Comparison of ENCODE assay signal across 29 cellular contexts in genomic region chr9:129289883-129290282, GRCh38.
DNase-seq lines count a peak whose midpoint lies in the region; ATAC-seq, FAIRE-seq and TF ChIP-seq lines count a peak whose summit lies in the region.
"Had no signal": no experiment of that assay in that cellular context is flagged by ENCODE, and none has a peak within 500 bp of the region (broad histone marks: within the 10 kb centered on the region; RNA-seq: fewer than 3 reads in every experiment).

No MANE protein-coding gene starts in this region.

- H3K27me3 ChIP-seq in right lobe of liver: no peaks in the 10 kb centered on the region
- peaks cover 4 to 40% of the 10 kb centered on the region in 2 experiments for H3K27me3 ChIP-seq in HepG2 (ENCODE audit: control insufficient read depth in 1 of 2, insufficient read depth in 2 of 2, low read length in 2 of 2)
- H3K27me3 ChIP-seq in neural progenitor cell: no peaks in the 10 kb centered on the region
- H3K27me3 ChIP-seq: BE2C, dorsolateral prefrontal cortex, gastrocnemius medialis, tibial nerve had no signal

- intact Hi-C loops in right lobe of liver (cut with DNase I) (no loop called here), HepG2 (cut with micrococcal nuclease; ENCODE audit: unreplicated experiment) (no loop called here)

- H3K4me3 ChIP-seq in right lobe of liver (no peak overlapping the region), HepG2 (replicated peaks in 1 of 3; ENCODE audit: insufficient read depth in 1 of 3, low read depth in 2 of 3, low read length in 3 of 3) (no peak overlapping the region), neural progenitor cell (no peak overlapping the region)
- H3K4me3 ChIP-seq: dorsolateral prefrontal cortex, gastrocnemius medialis, tibial nerve had no signal

- H4K20me1 ChIP-seq in HepG2 (ENCODE audit: insufficient read depth, low read length) (no peaks in the 10 kb centered on the region), neural progenitor cell (ENCODE audit: low read depth) (no peaks in the 10 kb centered on the region)

- H3K27ac ChIP-seq in right lobe of liver: no peak overlapping the region
- no peak overlapping the region for H3K27ac ChIP-seq in HepG2 (ENCODE audit: extremely low read length, insufficient read depth, low read length)
- no peak overlapping the region for H3K27ac ChIP-seq in neural progenitor cell
- H3K27ac ChIP-seq: 22Rv1, dorsolateral prefrontal cortex, gastrocnemius medialis, tibial nerve had no signal

- TF ChIP-seq CTCF in right lobe of liver (IDR thresholded peaks at IDR 0.05) (no peak), HepG2 (CRISPR knock-in tag; IDR thresholded peaks at IDR 0.05) (no peak), neural progenitor cell (IDR thresholded peaks at IDR 0.05) (no peak), WTC11 (IDR thresholded peaks at IDR 0.05) (no peak)

- H3F3A ChIP-seq in neural progenitor cell (ENCODE audit: low read depth): peaks cover 16% of the 10 kb centered on the region

- CTCF ChIA-PET in HepG2 (lab: Yijun Ruan, JAX; ENCODE audit: low intra/inter-chr PET ratio, low total read pairs): no interaction called here
- CTCF ChIA-PET in WTC11 (lab: Charles Lee): no interaction called here

- H3K4me3 Mint-ChIP-seq in neural progenitor cell (peak overlapping the region; percentile 62), WTC11 (no peak overlapping the region)
- H3K4me3 Mint-ChIP-seq: memory B cell; stimulated activated naive CD8-positive, alpha-beta T cell treated with anti-CD3 and anti-CD28 coated beads, Interleukin-15, Interleukin-2, amounts not matched to agents 100 ng/mL and 50 ng/mL, for 24 hours; T-helper 2 cell treated with Interferon-gamma antibody and Interleukin-4, amounts not matched to agents 5 μg/mL and 100 μg/mL, for 36 hours had no signal

- WGBS in right lobe of liver (ENCODE audit: insufficient coverage, low coverage, low lambda C conversion rate, missing lambda C conversion rate): 62% methylated on average over 3 of the region's 3 CpGs
- WGBS in HepG2 (ENCODE audit: low lambda C conversion rate): 18% methylated on average over 3 of the region's 3 CpGs

- no peak for ATAC-seq in right lobe of liver
- no peak for ATAC-seq in HepG2
- no peak for ATAC-seq in WTC11
- no peak for ATAC-seq in GM18519 (IDR thresholded peaks at IDR 0.05; ENCODE audit: low FRiP score, unreplicated experiment)
- ATAC-seq: gastrocnemius medialis, HCT116, SK-N-SH treated with all-trans-retinoic acid at 6 μM for 48 hours had no signal

- TF ChIP-seq EP300 in HepG2 (IDR thresholded peaks at IDR 0.05; ENCODE audit: low read depth in 2 of 2, low read length in 2 of 2): no peak
- TF ChIP-seq EP300 in HepG2 (CRISPR knock-in tag; IDR thresholded peaks at IDR 0.05; ENCODE audit: borderline replicate concordance): no peak

- H3K9me3 Mint-ChIP-seq in neural progenitor cell (peaks cover 9% of the 10 kb centered on the region), WTC11 (0 out of 2 replicates have a peak, but pooled peaks cover 5% of the 10 kb centered on the region)
- H3K9me3 Mint-ChIP-seq: memory B cell; stimulated activated naive CD8-positive, alpha-beta T cell treated with anti-CD3 and anti-CD28 coated beads, Interleukin-15, Interleukin-2, amounts not matched to agents 100 ng/mL and 50 ng/mL, for 24 hours; T-helper 2 cell treated with Interferon-gamma antibody and Interleukin-4, amounts not matched to agents 5 μg/mL and 100 μg/mL, for 36 hours had no signal

- no peak overlapping the region for H3K4me2 ChIP-seq in HepG2 (ENCODE audit: low read depth, low read length)
- H3K4me2 ChIP-seq in neural progenitor cell: no peak overlapping the region

- DNase-seq in NCI-H1417 (lab: John Stamatoyannopoulos, UW) (peak in 2 of 3 experiments; percentile 77 to 91), NCI-H1417 treated with DMSO at 0.1 percent for 48 hours (lab: John Stamatoyannopoulos, UW) (no peak), right lobe of liver (peak in 2 of 3 donors; percentile 17 to 24), HepG2 (ENCODE audit: low spot score) (no peak), neural progenitor cell (ENCODE audit: low spot score) (no peak), WTC11 (ENCODE audit: low spot score) (no peak), NCI-H128 (lab: John Stamatoyannopoulos, UW; ENCODE audit: unreplicated experiment) (no peak)
- DNase-seq: amniotic stem cell; BE2C; COR-L47; erythroblast; kidney glomerular epithelial cell; NCI-H2029; NCI-H446; RPMI8226; small intestine; stimulated activated CD4-positive, alpha-beta T cell treated with anti-CD3 and anti-CD28 coated beads, Interleukin-2, amount 100 ng/mL, for 48 hours had no signal

- H2AFZ ChIP-seq in HepG2 (ENCODE audit: low read length) (no peak overlapping the region), neural progenitor cell (replicated peaks) (no peak overlapping the region)

- H3K36me3 Mint-ChIP-seq in neural progenitor cell (no peaks in the 10 kb centered on the region), WTC11 (no peaks in the 10 kb centered on the region)
- H3K36me3 Mint-ChIP-seq: memory B cell had no signal

- FAIRE-seq in HepG2 (lab: Jason Lieb, UNC): no peak
- FAIRE-seq: bronchial epithelial cell, HTR-8/SVneo, small intestine had no signal

- H3K9ac ChIP-seq in HepG2 (ENCODE audit: insufficient read depth, low read depth, low read length) (no peak overlapping the region), neural progenitor cell (no peak overlapping the region)

- H3K36me3 ChIP-seq in right lobe of liver (no peaks in the 10 kb centered on the region), HepG2 (replicated peaks in 1 of 2; ENCODE audit: control insufficient read depth in 1 of 2, insufficient read depth in 2 of 2, low read length in 2 of 2) (no peaks in the 10 kb centered on the region), neural progenitor cell (no peaks in the 10 kb centered on the region)
- H3K36me3 ChIP-seq: BE2C, gastrocnemius medialis, tibial nerve had no signal

- no peak for TF ChIP-seq RAD21 in HepG2 (CRISPR knock-in tag; IDR thresholded peaks at IDR 0.05)

- peak overlapping the region; percentile 95 for H3K27ac Mint-ChIP-seq in neural progenitor cell
- no peak overlapping the region for H3K27ac Mint-ChIP-seq in WTC11
- H3K27ac Mint-ChIP-seq: memory B cell; stimulated activated naive CD8-positive, alpha-beta T cell treated with anti-CD3 and anti-CD28 coated beads, Interleukin-15, Interleukin-2, amounts not matched to agents 100 ng/mL and 50 ng/mL, for 24 hours; T-helper 2 cell treated with Interferon-gamma antibody and Interleukin-4, amounts not matched to agents 5 μg/mL and 100 μg/mL, for 36 hours had no signal

- POLR2A ChIA-PET in HepG2 (lab: Yijun Ruan, JAX) (no interaction called here), WTC11 (lab: Charles Lee) (no interaction called here)

- in situ Hi-C loops in HepG2 (cut with HindIII; ENCODE audit: extremely low pct_ligation_motif_present, low pct_unique_long_range_greater_than_20kb): no loop called here

- H3K27me3 Mint-ChIP-seq in neural progenitor cell (ENCODE audit: insufficient read depth, low read depth) (peaks cover 16% of the 10 kb centered on the region), WTC11 (ENCODE audit: low read depth) (peaks cover 1% of the 10 kb centered on the region; the same call in 1 of the 2 replicates)

- H3K4me1 ChIP-seq in right lobe of liver: no peaks in the 10 kb centered on the region
- H3K4me1 ChIP-seq in HepG2 (ENCODE audit: insufficient read depth, low read length): no peaks in the 10 kb centered on the region
- peaks cover 26% of the 10 kb centered on the region for H3K4me1 ChIP-seq in neural progenitor cell
- H3K4me1 ChIP-seq: BE2C, gastrocnemius medialis, tibial nerve had no signal

- H3K9me3 ChIP-seq in right lobe of liver (no peaks in the 10 kb centered on the region), HepG2 (ENCODE audit: low read length) (no peaks in the 10 kb centered on the region), neural progenitor cell (ENCODE audit: low read depth) (no peaks in the 10 kb centered on the region)
- H3K9me3 ChIP-seq: BE2C, gastrocnemius medialis had no signal

- H3K4me1 Mint-ChIP-seq in neural progenitor cell (peaks cover 43% of the 10 kb centered on the region), WTC11 (peaks cover 22% of the 10 kb centered on the region)

- TF ChIP-seq POLR2A in right lobe of liver (IDR thresholded peaks at IDR 0.05) (no peak), HepG2 (IDR thresholded peaks at IDR 0.05; ENCODE audit: insufficient read depth in 1 of 2, low read depth in 2 of 2, low read length in 2 of 2) (no peak)

- no TSS peak for BruUV-seq in HepG2 (replicated peaks; lab: Mats Ljungman, UMichigan)

- H3K79me2 ChIP-seq in HepG2 (ENCODE audit: insufficient read depth, low read length) (no peaks in the 10 kb centered on the region), neural progenitor cell (ENCODE audit: low read depth) (no peaks in the 10 kb centered on the region)

TF ChIP-seq in HepG2, 621 proteins besides CTCF, POLR2A, EP300 and RAD21 (continues in another document):
- TF ChIP-seq, protein P1, sequence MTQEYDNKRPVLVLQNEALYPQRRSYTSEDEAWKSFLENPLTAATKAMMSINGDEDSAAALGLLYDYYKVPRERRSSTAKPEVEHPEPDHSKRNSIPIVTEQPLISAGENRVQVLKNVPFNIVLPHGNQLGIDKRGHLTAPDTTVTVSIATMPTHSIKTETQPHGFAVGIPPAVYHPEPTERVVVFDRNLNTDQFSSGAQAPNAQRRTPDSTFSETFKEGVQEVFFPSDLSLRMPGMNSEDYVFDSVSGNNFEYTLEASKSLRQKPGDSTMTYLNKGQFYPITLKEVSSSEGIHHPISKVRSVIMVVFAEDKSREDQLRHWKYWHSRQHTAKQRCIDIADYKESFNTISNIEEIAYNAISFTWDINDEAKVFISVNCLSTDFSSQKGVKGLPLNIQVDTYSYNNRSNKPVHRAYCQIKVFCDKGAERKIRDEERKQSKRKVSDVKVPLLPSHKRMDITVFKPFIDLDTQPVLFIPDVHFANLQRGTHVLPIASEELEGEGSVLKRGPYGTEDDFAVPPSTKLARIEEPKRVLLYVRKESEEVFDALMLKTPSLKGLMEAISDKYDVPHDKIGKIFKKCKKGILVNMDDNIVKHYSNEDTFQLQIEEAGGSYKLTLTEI (CRISPR knock-in tag; conservative IDR thresholded peaks at IDR 0.05): no peak

TF ChIP-seq in WTC11, 78 proteins besides CTCF, POLR2A, EP300 and RAD21:
- TF ChIP-seq, protein P2, sequence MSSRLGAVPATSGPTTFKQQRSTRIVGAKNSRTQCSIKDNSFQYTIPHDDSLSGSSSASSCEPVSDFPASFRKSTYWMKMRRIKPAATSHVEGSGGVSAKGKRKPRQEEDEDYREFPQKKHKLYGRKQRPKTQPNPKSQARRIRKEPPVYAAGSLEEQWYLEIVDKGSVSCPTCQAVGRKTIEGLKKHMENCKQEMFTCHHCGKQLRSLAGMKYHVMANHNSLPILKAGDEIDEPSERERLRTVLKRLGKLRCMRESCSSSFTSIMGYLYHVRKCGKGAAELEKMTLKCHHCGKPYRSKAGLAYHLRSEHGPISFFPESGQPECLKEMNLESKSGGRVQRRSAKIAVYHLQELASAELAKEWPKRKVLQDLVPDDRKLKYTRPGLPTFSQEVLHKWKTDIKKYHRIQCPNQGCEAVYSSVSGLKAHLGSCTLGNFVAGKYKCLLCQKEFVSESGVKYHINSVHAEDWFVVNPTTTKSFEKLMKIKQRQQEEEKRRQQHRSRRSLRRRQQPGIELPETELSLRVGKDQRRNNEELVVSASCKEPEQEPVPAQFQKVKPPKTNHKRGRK (CRISPR knock-in tag; IDR thresholded peaks at IDR 0.05; ENCODE audit: borderline replicate concordance): no peak
- no peak for TF ChIP-seq ZNF416 (CRISPR knock-in tag; IDR thresholded peaks at IDR 0.05)
TF ChIP-seq in WTC11: peak in this region for 0.

Comparison
In these comparisons a context has a peak if more than half of its experiments do, and no peak if none do; other contexts are left out.
1. DNase-seq: peak in NCI-H1417 (2 of 3) and right lobe of liver (2 of 3); none in NCI-H1417 treated with DMSO at 0.1 percent for 48 hours (single experiment), HepG2 (single experiment), neural progenitor cell (single experiment), WTC11 (single experiment) and NCI-H128 (single experiment).